ENCODE assay signal across 33 cellular contexts in the genomic region with DNA sequence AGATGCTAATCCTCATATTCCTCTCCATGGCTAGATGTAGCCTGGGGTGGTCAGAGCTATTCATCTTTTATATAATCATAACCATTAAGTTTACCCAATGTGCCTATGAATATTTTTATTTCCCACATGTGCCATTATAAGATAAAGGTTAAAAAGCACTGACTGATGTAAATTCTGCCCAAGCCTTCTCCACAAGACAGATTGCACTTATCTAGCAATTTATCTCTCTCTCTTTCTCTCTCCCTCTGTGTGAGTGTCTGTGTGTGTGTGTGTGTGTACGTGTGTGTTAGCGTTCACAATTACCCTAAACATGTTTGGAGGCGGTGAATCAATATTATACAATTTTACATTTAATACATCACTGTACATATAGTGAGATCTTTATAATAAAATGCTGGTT. TPM values are rescaled to one million over a fixed set of nuclear protein-coding genes. Genes with fewer than 3 reads are reported as not detected.
"Had no signal": no experiment of that assay in that cellular context is flagged by ENCODE, and none has a peak within 500 bp of the region (broad histone marks: within the 10 kb centered on the region; RNA-seq: fewer than 3 reads in every experiment).

No MANE protein-coding gene starts in this region.

- H3K4me1 Mint-ChIP-seq: activated B cell treated with CpG ODN at 0.5 μM for 24 hours; activated CD4-positive, alpha-beta memory T cell treated with anti-CD3 and anti-CD28 coated beads, Interleukin-2, amount 10 ng/mL, durations not matched to agents 7 days and 5 days; activated CD4-positive, alpha-beta T cell treated with anti-CD3 and anti-CD28 coated beads for 36 hours; activated CD4-positive, alpha-beta T cell treated with anti-CD3 and anti-CD28 coated beads, Interleukin-2, amount 10 ng/mL, durations not matched to agents 7 days and 5 days; activated CD8-positive, alpha-beta memory T cell treated with anti-CD3 and anti-CD28 coated beads, Interleukin-2, amount 10 ng/mL, durations not matched to agents 7 days and 5 days; activated naive CD8-positive, alpha-beta T cell treated with anti-CD3 and anti-CD28 coated beads for 36 hours had no signal

- H3K4me3 ChIP-seq: adrenal gland, body of pancreas, breast epithelium had no signal

- ATAC-seq: activated CD4-positive, alpha-beta T cell treated with anti-CD3 and anti-CD28 coated beads for 36 hours; activated CD4-positive, CD25-positive, alpha-beta regulatory T cell treated with anti-CD3 and anti-CD28 coated beads, Interleukin-2, amount 50 U/mL, for 24 hours; activated CD8-positive, alpha-beta memory T cell treated with anti-CD3 and anti-CD28 coated beads, Interleukin-2, amount 10 ng/mL, durations not matched to agents 7 days and 5 days; activated CD8-positive, alpha-beta T cell treated with anti-CD3 and anti-CD28 coated beads, Interleukin-2, amount 10 ng/mL, durations not matched to agents 7 days and 5 days; activated naive CD4-positive, alpha-beta T cell treated with anti-CD3 and anti-CD28 coated beads, Interleukin-2, amount 50 U/mL, for 72 hours; body of pancreas had no signal

- H3K36me3 Mint-ChIP-seq: activated CD8-positive, alpha-beta memory T cell treated with anti-CD3 and anti-CD28 coated beads, Interleukin-2, amount 10 ng/mL, durations not matched to agents 7 days and 5 days; activated naive CD4-positive, alpha-beta T cell treated with anti-CD3 and anti-CD28 coated beads, Interleukin-2, amount 50 U/mL, for 72 hours; activated naive CD8-positive, alpha-beta T cell treated with anti-CD3 and anti-CD28 coated beads for 36 hours had no signal

- DNase-seq: activated B cell treated with CpG ODN at 0.5 μM for 24 hours; activated CD4-positive, alpha-beta memory T cell treated with anti-CD3 and anti-CD28 coated beads, Interleukin-2, amount 10 ng/mL, durations not matched to agents 7 days and 5 days; activated CD4-positive, alpha-beta T cell treated with anti-CD3 and anti-CD28 coated beads for 1 hour; activated CD4-positive, alpha-beta T cell treated with anti-CD3 and anti-CD28 coated beads for 36 hours; activated CD4-positive, alpha-beta T cell treated with anti-CD3 and anti-CD28 coated beads for 48 hours; activated CD4-positive, alpha-beta T cell treated with anti-CD3 and anti-CD28 coated beads, Interleukin-2, amount 10 ng/mL, durations not matched to agents 7 days and 5 days; activated CD4-positive, alpha-beta T cell treated with anti-CD3 and anti-CD28 coated beads, Interleukin-2, amount 50 U/mL, for 48 hours; activated CD8-positive, alpha-beta memory T cell treated with anti-CD3 and anti-CD28 coated beads for 24 hours; activated CD8-positive, alpha-beta memory T cell treated with anti-CD3 and anti-CD28 coated beads, Interleukin-2, amount 10 ng/mL, durations not matched to agents 7 days and 5 days; activated CD8-positive, alpha-beta memory T cell treated with anti-CD3 and anti-CD28 coated beads, Interleukin-2, amount 50 U/mL, for 48 hours; activated CD8-positive, alpha-beta T cell treated with anti-CD3 and anti-CD28 coated beads, Interleukin-2, amount 10 ng/mL, durations not matched to agents 7 days and 5 days; activated effector memory CD4-positive, alpha-beta T cell treated with Interleukin-2 at 50 U/mL for 16 hours; activated gamma-delta T cell; activated naive CD4-positive, alpha-beta T cell treated with anti-CD3 and anti-CD28 coated beads, Interleukin-2, amount 50 U/mL, for 16 hours; activated naive CD4-positive, alpha-beta T cell treated with Interleukin-2 at 50 U/mL for 16 hours; activated naive CD8-positive, alpha-beta T cell treated with anti-CD3 and anti-CD28 coated beads for 36 hours; activated T-cell treated with anti-CD3 and anti-CD28 coated beads, Interleukin-2, amount 50 U/mL, for 24 hours; activated T-cell treated with anti-CD3 and anti-CD28 coated beads, Interleukin-2, amount 50 U/mL, for 48 hours; adrenal gland; amniotic stem cell; aorta; body of pancreas; brain microvascular endothelial cell; central memory CD4-positive, alpha-beta T cell; T-helper 2 cell; T-helper 9 cell had no signal

- H3K27ac Mint-ChIP-seq: activated B cell treated with CpG ODN at 0.5 μM for 24 hours; activated CD4-positive, alpha-beta memory T cell treated with anti-CD3 and anti-CD28 coated beads, Interleukin-2, amount 10 ng/mL, durations not matched to agents 7 days and 5 days; activated CD4-positive, alpha-beta T cell treated with anti-CD3 and anti-CD28 coated beads for 36 hours; activated CD4-positive, alpha-beta T cell treated with anti-CD3 and anti-CD28 coated beads, Interleukin-2, amount 10 ng/mL, durations not matched to agents 7 days and 5 days; activated CD8-positive, alpha-beta memory T cell treated with anti-CD3 and anti-CD28 coated beads, Interleukin-2, amount 10 ng/mL, durations not matched to agents 7 days and 5 days; activated CD8-positive, alpha-beta T cell treated with anti-CD3 and anti-CD28 coated beads, Interleukin-2, amount 10 ng/mL, durations not matched to agents 7 days and 5 days; activated naive CD4-positive, alpha-beta T cell treated with anti-CD3 and anti-CD28 coated beads, Interleukin-2, amount 50 U/mL, for 72 hours; activated naive CD8-positive, alpha-beta T cell treated with anti-CD3 and anti-CD28 coated beads for 36 hours; activated T-cell treated with anti-CD3 and anti-CD28 coated beads, Interleukin-2, amount 50 U/mL, for 24 hours; activated T-helper 2 cell treated with anti-CD3 and anti-CD28 coated beads, Interferon-gamma antibody, Interleukin-2, Interleukin-4, amounts not matched to agents 10 μg/mL and 5 μg/mL and 100 μg/mL, durations not matched to agents 14 hours and 24 hours and 36 hours; T-helper 1 cell treated with Interleukin-12 subunit alpha and Interleukin-12 subunit beta and Interleukin-4 antibody, amounts not matched to agents 30 μg/mL and 1 μg/mL, for 36 hours; T-helper 2 cell treated with Interferon-gamma antibody and Interleukin-4, amounts not matched to agents 5 μg/mL and 100 μg/mL, for 36 hours had no signal

- H3K27me3 ChIP-seq: adrenal gland, body of pancreas, brain microvascular endothelial cell, breast epithelium had no signal

- H3K27ac ChIP-seq: adrenal gland, body of pancreas, brain microvascular endothelial cell, breast epithelium, VCaP had no signal

- H3K9me3 Mint-ChIP-seq: activated B cell treated with CpG ODN at 0.5 μM for 24 hours; activated CD4-positive, alpha-beta memory T cell treated with anti-CD3 and anti-CD28 coated beads, Interleukin-2, amount 10 ng/mL, durations not matched to agents 7 days and 5 days; activated CD4-positive, alpha-beta T cell treated with anti-CD3 and anti-CD28 coated beads, Interleukin-2, amount 10 ng/mL, durations not matched to agents 7 days and 5 days; activated T-helper 2 cell treated with anti-CD3 and anti-CD28 coated beads, Interferon-gamma antibody, Interleukin-2, Interleukin-4, amounts not matched to agents 10 μg/mL and 5 μg/mL and 100 μg/mL, durations not matched to agents 14 hours and 24 hours and 36 hours; T-helper 1 cell treated with Interleukin-12 subunit alpha and Interleukin-12 subunit beta and Interleukin-4 antibody, amounts not matched to agents 30 μg/mL and 1 μg/mL, for 36 hours; T-helper 2 cell treated with Interferon-gamma antibody and Interleukin-4, amounts not matched to agents 5 μg/mL and 100 μg/mL, for 36 hours had no signal

- H3K9me3 ChIP-seq: adrenal gland, body of pancreas, breast epithelium had no signal

- H3K4me3 Mint-ChIP-seq: activated B cell treated with CpG ODN at 0.5 μM for 24 hours; activated CD4-positive, alpha-beta memory T cell treated with anti-CD3 and anti-CD28 coated beads, Interleukin-2, amount 10 ng/mL, durations not matched to agents 7 days and 5 days; activated CD4-positive, alpha-beta T cell treated with anti-CD3 and anti-CD28 coated beads for 36 hours; activated CD4-positive, alpha-beta T cell treated with anti-CD3 and anti-CD28 coated beads, Interleukin-2, amount 10 ng/mL, durations not matched to agents 7 days and 5 days; activated CD8-positive, alpha-beta memory T cell treated with anti-CD3 and anti-CD28 coated beads, Interleukin-2, amount 10 ng/mL, durations not matched to agents 7 days and 5 days; activated CD8-positive, alpha-beta T cell treated with anti-CD3 and anti-CD28 coated beads, Interleukin-2, amount 10 ng/mL, durations not matched to agents 7 days and 5 days; activated naive CD8-positive, alpha-beta T cell treated with anti-CD3 and anti-CD28 coated beads for 36 hours; activated T-cell treated with anti-CD3 and anti-CD28 coated beads, Interleukin-2, amount 50 U/mL, for 24 hours; T-helper 1 cell treated with Interleukin-12 subunit alpha and Interleukin-12 subunit beta and Interleukin-4 antibody, amounts not matched to agents 30 μg/mL and 1 μg/mL, for 36 hours; T-helper 2 cell treated with Interferon-gamma antibody and Interleukin-4, amounts not matched to agents 5 μg/mL and 100 μg/mL, for 36 hours had no signal

- H3K36me3 ChIP-seq: adrenal gland, brain microvascular endothelial cell, breast epithelium had no signal

- H3K27me3 Mint-ChIP-seq: activated B cell treated with CpG ODN at 0.5 μM for 24 hours; activated CD4-positive, alpha-beta memory T cell treated with anti-CD3 and anti-CD28 coated beads, Interleukin-2, amount 10 ng/mL, durations not matched to agents 7 days and 5 days; activated CD4-positive, alpha-beta T cell treated with anti-CD3 and anti-CD28 coated beads for 36 hours; activated CD4-positive, alpha-beta T cell treated with anti-CD3 and anti-CD28 coated beads, Interleukin-2, amount 10 ng/mL, durations not matched to agents 7 days and 5 days; activated CD8-positive, alpha-beta memory T cell treated with anti-CD3 and anti-CD28 coated beads, Interleukin-2, amount 10 ng/mL, durations not matched to agents 7 days and 5 days; activated naive CD8-positive, alpha-beta T cell treated with anti-CD3 and anti-CD28 coated beads for 36 hours; activated T-cell treated with anti-CD3 and anti-CD28 coated beads, Interleukin-2, amount 50 U/mL, for 24 hours had no signal

- H3K4me1 ChIP-seq: adrenal gland, breast epithelium had no signal

RNA-seq across cellular contexts. Expression of gene ANO5, which starts 41.1 kb away (rescaled TPM):
- total RNA-seq: activated B cell treated with CpG ODN at 0.5 μM for 24 hours; activated CD4-positive, alpha-beta memory T cell treated with anti-CD3 and anti-CD28 coated beads, Interleukin-2, amount 10 ng/mL, durations not matched to agents 7 days and 5 days; activated T-helper 2 cell treated with anti-CD3 and anti-CD28 coated beads, Interferon-gamma antibody, Interleukin-2, Interleukin-4, amounts not matched to agents 10 μg/mL and 5 μg/mL and 100 μg/mL, durations not matched to agents 14 hours and 24 hours and 36 hours had no signal
